ENCODE assay signal across 3 cellular contexts in the genomic region with DNA sequence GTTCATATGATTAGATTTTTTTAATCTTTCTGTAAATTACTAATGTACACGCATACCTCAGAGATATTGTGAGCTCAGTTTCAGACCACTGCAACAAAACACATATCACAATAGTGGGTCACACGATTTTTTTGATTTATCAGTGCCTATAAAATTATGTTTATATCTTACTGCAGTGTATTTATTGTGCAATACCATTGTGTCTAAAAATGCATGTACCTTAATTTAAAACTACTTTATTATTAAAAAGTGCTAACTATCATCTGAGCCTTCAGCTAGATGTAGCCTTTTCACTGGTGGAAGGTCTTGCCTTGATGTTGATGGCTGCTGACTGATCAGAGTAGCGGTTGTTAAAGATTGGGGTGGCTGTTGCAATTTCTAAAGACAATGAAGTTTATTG.
TF ChIP-seq lines count a peak whose summit lies in the region.

No MANE protein-coding gene starts in this region.

TF ChIP-seq in HepG2, 621 proteins besides CTCF, POLR2A, EP300 and RAD21:
- TF ChIP-seq CEBPB (IDR thresholded peaks at IDR 0.05; ENCODE audit: borderline replicate concordance, low read depth, low read length) = peak; percentile 51; the same call in 1 of the 2 replicates
- TF ChIP-seq ZNF232 (CRISPR knock-in tag; IDR thresholded peaks at IDR 0.05; ENCODE audit: borderline replicate concordance) = no peak

TF ChIP-seq in IMR-90, 13 proteins besides CTCF, POLR2A, EP300 and RAD21:
- TF ChIP-seq FOS (IDR thresholded peaks at IDR 0.05; ENCODE audit: low read depth, low read length) (no peak), RCOR1 (IDR thresholded peaks at IDR 0.05; ENCODE audit: insufficient replicate concordance, low read length) (no peak), CEBPB (IDR thresholded peaks at IDR 0.05; ENCODE audit: low read depth, low read length) (peak; percentile 61), MXI1 (IDR thresholded peaks at IDR 0.05; ENCODE audit: borderline replicate concordance, low read depth, low read length) (no peak)

TF ChIP-seq in K562, 482 proteins besides CTCF, POLR2A, EP300 and RAD21:
- TF ChIP-seq CEBPG (CRISPR knock-in tag; IDR thresholded peaks at IDR 0.05) (no peak), CEBPG (tag; conservative IDR thresholded peaks at IDR 0.05 in 1 of 2, IDR thresholded peaks at IDR 0.05 in 1 of 2) (peak in 1 of 2 experiments; percentile 64; a peak in 1 of 4 replicates), BRF1 (IDR thresholded peaks at IDR 0.05; ENCODE audit: borderline replicate concordance, extremely low read depth, insufficient read length) (no peak), CEBPB (tag; IDR thresholded peaks at IDR 0.05) (peak; percentile 47)
